Comparison of ENCODE assay signal across 17 cellular contexts in the genomic region with DNA sequence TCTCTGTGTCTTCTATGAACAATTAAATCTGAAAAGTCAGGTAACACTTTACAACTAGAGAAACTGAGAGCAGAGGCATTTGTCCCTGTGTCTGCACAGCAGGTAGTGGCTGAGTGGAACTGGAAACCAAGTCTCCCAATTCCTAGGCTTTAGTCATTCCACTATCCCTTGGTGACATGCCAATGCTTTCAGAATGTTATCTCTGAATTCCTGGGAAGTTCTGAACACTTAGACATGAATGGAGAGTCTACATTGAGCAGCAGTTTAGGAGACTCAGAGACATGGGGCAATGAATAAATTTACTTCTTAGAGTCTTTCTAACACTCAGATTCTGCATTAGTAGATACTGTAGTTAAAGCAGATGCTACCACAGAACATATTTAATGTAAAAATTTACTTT.
"Had no signal": no experiment of that assay in that cellular context is flagged by ENCODE, and none has a peak within 500 bp of the region (broad histone marks: within the 10 kb centered on the region; RNA-seq: fewer than 3 reads in every experiment).

No MANE protein-coding gene starts in this region.

- ATAC-seq: activated CD4-positive, CD25-positive, alpha-beta regulatory T cell treated with anti-CD3 and anti-CD28 coated beads, Interleukin-2, amount 50 U/mL, for 24 hours; activated CD8-positive, alpha-beta memory T cell treated with anti-CD3 and anti-CD28 coated beads, Interleukin-2, amount 10 ng/mL, durations not matched to agents 7 days and 5 days; stimulated activated naive CD8-positive, alpha-beta T cell treated with anti-CD3 and anti-CD28 coated beads, Interleukin-15, Interleukin-2, amounts not matched to agents 100 U/mL and 50 U/mL, for 24 hours had no signal

- H3K4me1 Mint-ChIP-seq: activated CD4-positive, alpha-beta memory T cell treated with anti-CD3 and anti-CD28 coated beads, Interleukin-2, amount 10 ng/mL, durations not matched to agents 7 days and 5 days; activated CD4-positive, alpha-beta T cell treated with anti-CD3 and anti-CD28 coated beads, Interleukin-2, amount 10 ng/mL, durations not matched to agents 24 days and 14 days; activated CD8-positive, alpha-beta memory T cell treated with anti-CD3 and anti-CD28 coated beads, Interleukin-2, amount 10 ng/mL, durations not matched to agents 7 days and 5 days; activated naive CD4-positive, alpha-beta T cell treated with anti-CD3 and anti-CD28 coated beads, Interleukin-2, amount 50 U/mL, for 24 hours; immature natural killer cell had no signal

- H3K4me1 ChIP-seq: spleen had no signal

- H3K27ac ChIP-seq: spleen, VCaP had no signal

- H3K36me3 ChIP-seq: spleen had no signal

- H3K27ac Mint-ChIP-seq: activated CD4-positive, alpha-beta memory T cell treated with anti-CD3 and anti-CD28 coated beads, Interleukin-2, amount 10 ng/mL, durations not matched to agents 7 days and 5 days; activated CD4-positive, alpha-beta T cell treated with anti-CD3 and anti-CD28 coated beads, Interleukin-2, amount 10 ng/mL, durations not matched to agents 24 days and 14 days; activated CD8-positive, alpha-beta memory T cell treated with anti-CD3 and anti-CD28 coated beads, Interleukin-2, amount 10 ng/mL, durations not matched to agents 7 days and 5 days; endodermal cell; immature natural killer cell; nephron progenitor cell had no signal

- H3K4me3 Mint-ChIP-seq: activated CD4-positive, alpha-beta memory T cell treated with anti-CD3 and anti-CD28 coated beads, Interleukin-2, amount 10 ng/mL, durations not matched to agents 7 days and 5 days; activated CD4-positive, alpha-beta T cell treated with anti-CD3 and anti-CD28 coated beads, Interleukin-2, amount 10 ng/mL, durations not matched to agents 24 days and 14 days; activated CD8-positive, alpha-beta memory T cell treated with anti-CD3 and anti-CD28 coated beads, Interleukin-2, amount 10 ng/mL, durations not matched to agents 7 days and 5 days; activated naive CD4-positive, alpha-beta T cell treated with anti-CD3 and anti-CD28 coated beads, Interleukin-2, amount 50 U/mL, for 24 hours; endodermal cell; immature natural killer cell; nephron progenitor cell had no signal

- H3K27me3 ChIP-seq: spleen had no signal

- H3K4me3 ChIP-seq: spleen had no signal

- DNase-seq: activated CD4-positive, alpha-beta memory T cell treated with anti-CD3 and anti-CD28 coated beads, Interleukin-2, amount 10 ng/mL, durations not matched to agents 7 days and 5 days; activated CD4-positive, alpha-beta T cell treated with anti-CD3 and anti-CD28 coated beads, Interleukin-2, amount 10 ng/mL, durations not matched to agents 24 days and 14 days; activated CD8-positive, alpha-beta memory T cell treated with anti-CD3 and anti-CD28 coated beads, Interleukin-2, amount 10 ng/mL, durations not matched to agents 7 days and 5 days; activated gamma-delta T cell; activated T-cell treated with anti-CD3 and anti-CD28 coated beads for 4 hours; aorta; cortex of kidney; endodermal cell; foreskin fibroblast; immature natural killer cell; nephron progenitor cell; spleen; stimulated activated CD4-positive, alpha-beta T cell treated with anti-CD3 and anti-CD28 coated beads, Interleukin-4, amount 100 ng/mL, for 4 hours; stimulated activated naive CD8-positive, alpha-beta T cell treated with anti-CD3 and anti-CD28 coated beads, Interleukin-15, Interleukin-2, amounts not matched to agents 100 U/mL and 50 U/mL, for 24 hours had no signal

- H3K36me3 Mint-ChIP-seq: activated CD8-positive, alpha-beta memory T cell treated with anti-CD3 and anti-CD28 coated beads, Interleukin-2, amount 10 ng/mL, durations not matched to agents 7 days and 5 days; activated naive CD4-positive, alpha-beta T cell treated with anti-CD3 and anti-CD28 coated beads, Interleukin-2, amount 50 U/mL, for 24 hours; immature natural killer cell had no signal

- H3K9me3 ChIP-seq: spleen had no signal

- H3K27me3 Mint-ChIP-seq: activated naive CD4-positive, alpha-beta T cell treated with anti-CD3 and anti-CD28 coated beads, Interleukin-2, amount 50 U/mL, for 24 hours had no signal

- H3K9me3 Mint-ChIP-seq: activated CD4-positive, alpha-beta memory T cell treated with anti-CD3 and anti-CD28 coated beads, Interleukin-2, amount 10 ng/mL, durations not matched to agents 7 days and 5 days; activated CD4-positive, alpha-beta T cell treated with anti-CD3 and anti-CD28 coated beads, Interleukin-2, amount 10 ng/mL, durations not matched to agents 24 days and 14 days; activated naive CD4-positive, alpha-beta T cell treated with anti-CD3 and anti-CD28 coated beads, Interleukin-2, amount 50 U/mL, for 24 hours; endodermal cell; immature natural killer cell; nephron progenitor cell had no signal
